1 cellular context compared by ENCODE assay signal in the genomic region with DNA sequence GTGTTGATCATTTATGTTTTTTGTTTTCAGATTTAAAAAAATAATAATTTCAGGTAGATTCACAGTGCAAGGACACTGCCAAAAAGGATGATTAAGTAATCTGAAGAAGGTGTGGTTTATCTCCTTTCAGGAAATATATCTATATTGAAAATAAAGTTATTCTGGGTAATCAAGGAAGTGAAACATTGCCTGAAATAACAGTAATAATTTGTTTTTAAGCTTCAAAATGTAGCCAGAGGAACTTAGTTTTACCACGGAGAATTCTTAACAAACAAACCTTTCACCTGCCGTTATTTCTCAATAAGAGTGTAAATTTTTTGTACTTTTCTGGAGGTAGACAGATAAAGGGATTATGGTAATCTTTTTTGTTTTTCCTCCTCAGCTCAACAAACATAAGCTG.
TF ChIP-seq lines count a peak whose summit lies in the region.

No MANE protein-coding gene starts in this region.

TF ChIP-seq in GM12878, 131 proteins besides CTCF, POLR2A, EP300 and RAD21:
- TF ChIP-seq, protein P1, sequence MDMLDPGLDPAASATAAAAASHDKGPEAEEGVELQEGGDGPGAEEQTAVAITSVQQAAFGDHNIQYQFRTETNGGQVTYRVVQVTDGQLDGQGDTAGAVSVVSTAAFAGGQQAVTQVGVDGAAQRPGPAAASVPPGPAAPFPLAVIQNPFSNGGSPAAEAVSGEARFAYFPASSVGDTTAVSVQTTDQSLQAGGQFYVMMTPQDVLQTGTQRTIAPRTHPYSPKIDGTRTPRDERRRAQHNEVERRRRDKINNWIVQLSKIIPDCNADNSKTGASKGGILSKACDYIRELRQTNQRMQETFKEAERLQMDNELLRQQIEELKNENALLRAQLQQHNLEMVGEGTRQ (IDR thresholded peaks at IDR 0.05; ENCODE audit: borderline replicate concordance, low read depth, low read length): no peak
- TF ChIP-seq, protein P2, sequence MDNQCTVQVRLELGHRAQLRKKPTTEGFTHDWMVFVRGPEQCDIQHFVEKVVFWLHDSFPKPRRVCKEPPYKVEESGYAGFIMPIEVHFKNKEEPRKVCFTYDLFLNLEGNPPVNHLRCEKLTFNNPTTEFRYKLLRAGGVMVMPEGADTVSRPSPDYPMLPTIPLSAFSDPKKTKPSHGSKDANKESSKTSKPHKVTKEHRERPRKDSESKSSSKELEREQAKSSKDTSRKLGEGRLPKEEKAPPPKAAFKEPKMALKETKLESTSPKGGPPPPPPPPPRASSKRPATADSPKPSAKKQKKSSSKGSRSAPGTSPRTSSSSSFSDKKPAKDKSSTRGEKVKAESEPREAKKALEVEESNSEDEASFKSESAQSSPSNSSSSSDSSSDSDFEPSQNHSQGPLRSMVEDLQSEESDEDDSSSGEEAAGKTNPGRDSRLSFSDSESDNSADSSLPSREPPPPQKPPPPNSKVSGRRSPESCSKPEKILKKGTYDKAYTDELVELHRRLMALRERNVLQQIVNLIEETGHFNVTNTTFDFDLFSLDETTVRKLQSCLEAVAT (IDR thresholded peaks at IDR 0.05): no peak
- TF ChIP-seq, protein P3, sequence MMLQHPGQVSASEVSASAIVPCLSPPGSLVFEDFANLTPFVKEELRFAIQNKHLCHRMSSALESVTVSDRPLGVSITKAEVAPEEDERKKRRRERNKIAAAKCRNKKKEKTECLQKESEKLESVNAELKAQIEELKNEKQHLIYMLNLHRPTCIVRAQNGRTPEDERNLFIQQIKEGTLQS (IDR thresholded peaks at IDR 0.05; ENCODE audit: borderline replicate concordance, extremely low read depth, low read depth, low read length): no peak
- TF ChIP-seq KLF5 (IDR thresholded peaks at IDR 0.05; ENCODE audit: partially characterized antibody) (no peak), ATF7 (IDR thresholded peaks at IDR 0.05; ENCODE audit: low read depth) (no peak), MEF2B (IDR thresholded peaks at IDR 0.05; ENCODE audit: partially characterized antibody, poor library complexity, severe bottlenecking) (peak; percentile 31), SREBF2 (IDR thresholded peaks at IDR 0.05; ENCODE audit: low read length) (no peak), RB1 (IDR thresholded peaks at IDR 0.05; ENCODE audit: borderline replicate concordance) (no peak), CBX3 (IDR thresholded peaks at IDR 0.05; ENCODE audit: borderline replicate concordance, low read depth) (no peak), IKZF1 (conservative IDR thresholded peaks at IDR 0.05) (no peak), RELA (IDR thresholded peaks at IDR 0.05; ENCODE audit: borderline replicate concordance, partially characterized antibody) (no peak), HDGF (IDR thresholded peaks at IDR 0.05) (no peak), NFXL1 (IDR thresholded peaks at IDR 0.05; ENCODE audit: borderline replicate concordance) (no peak), ZNF384 (IDR thresholded peaks at IDR 0.05; ENCODE audit: borderline replicate concordance, low read depth, low read length) (no peak), SPI1 (IDR thresholded peaks at IDR 0.05; ENCODE audit: borderline replicate concordance, insufficient read depth, low read depth, low read length) (no peak), NFIC (IDR thresholded peaks at IDR 0.05; ENCODE audit: low read depth, low read length) (peak; percentile 32; the same call in 1 of the 2 replicates), RUNX3 (IDR thresholded peaks at IDR 0.05; ENCODE audit: low read length) (peak; percentile 14; the same call in 1 of the 2 replicates), RFX5 (IDR thresholded peaks at IDR 0.05; ENCODE audit: low read depth, low read length) (no peak), MEF2A (IDR thresholded peaks at IDR 0.05; ENCODE audit: insufficient read depth, low read depth, low read length) (0 out of 2 replicates have a peak, but pooled peaks have one; percentile 38)
- TF ChIP-seq, protein P4, sequence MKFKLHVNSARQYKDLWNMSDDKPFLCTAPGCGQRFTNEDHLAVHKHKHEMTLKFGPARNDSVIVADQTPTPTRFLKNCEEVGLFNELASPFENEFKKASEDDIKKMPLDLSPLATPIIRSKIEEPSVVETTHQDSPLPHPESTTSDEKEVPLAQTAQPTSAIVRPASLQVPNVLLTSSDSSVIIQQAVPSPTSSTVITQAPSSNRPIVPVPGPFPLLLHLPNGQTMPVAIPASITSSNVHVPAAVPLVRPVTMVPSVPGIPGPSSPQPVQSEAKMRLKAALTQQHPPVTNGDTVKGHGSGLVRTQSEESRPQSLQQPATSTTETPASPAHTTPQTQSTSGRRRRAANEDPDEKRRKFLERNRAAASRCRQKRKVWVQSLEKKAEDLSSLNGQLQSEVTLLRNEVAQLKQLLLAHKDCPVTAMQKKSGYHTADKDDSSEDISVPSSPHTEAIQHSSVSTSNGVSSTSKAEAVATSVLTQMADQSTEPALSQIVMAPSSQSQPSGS (IDR thresholded peaks at IDR 0.05; ENCODE audit: low read length): 0 out of 2 replicates have a peak, but pooled peaks have one; percentile 19
- TF ChIP-seq, protein P5, sequence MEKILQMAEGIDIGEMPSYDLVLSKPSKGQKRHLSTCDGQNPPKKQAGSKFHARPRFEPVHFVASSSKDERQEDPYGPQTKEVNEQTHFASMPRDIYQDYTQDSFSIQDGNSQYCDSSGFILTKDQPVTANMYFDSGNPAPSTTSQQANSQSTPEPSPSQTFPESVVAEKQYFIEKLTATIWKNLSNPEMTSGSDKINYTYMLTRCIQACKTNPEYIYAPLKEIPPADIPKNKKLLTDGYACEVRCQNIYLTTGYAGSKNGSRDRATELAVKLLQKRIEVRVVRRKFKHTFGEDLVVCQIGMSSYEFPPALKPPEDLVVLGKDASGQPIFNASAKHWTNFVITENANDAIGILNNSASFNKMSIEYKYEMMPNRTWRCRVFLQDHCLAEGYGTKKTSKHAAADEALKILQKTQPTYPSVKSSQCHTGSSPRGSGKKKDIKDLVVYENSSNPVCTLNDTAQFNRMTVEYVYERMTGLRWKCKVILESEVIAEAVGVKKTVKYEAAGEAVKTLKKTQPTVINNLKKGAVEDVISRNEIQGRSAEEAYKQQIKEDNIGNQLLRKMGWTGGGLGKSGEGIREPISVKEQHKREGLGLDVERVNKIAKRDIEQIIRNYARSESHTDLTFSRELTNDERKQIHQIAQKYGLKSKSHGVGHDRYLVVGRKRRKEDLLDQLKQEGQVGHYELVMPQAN (conservative IDR thresholded peaks at IDR 0.05): no peak
- TF ChIP-seq, protein P6, sequence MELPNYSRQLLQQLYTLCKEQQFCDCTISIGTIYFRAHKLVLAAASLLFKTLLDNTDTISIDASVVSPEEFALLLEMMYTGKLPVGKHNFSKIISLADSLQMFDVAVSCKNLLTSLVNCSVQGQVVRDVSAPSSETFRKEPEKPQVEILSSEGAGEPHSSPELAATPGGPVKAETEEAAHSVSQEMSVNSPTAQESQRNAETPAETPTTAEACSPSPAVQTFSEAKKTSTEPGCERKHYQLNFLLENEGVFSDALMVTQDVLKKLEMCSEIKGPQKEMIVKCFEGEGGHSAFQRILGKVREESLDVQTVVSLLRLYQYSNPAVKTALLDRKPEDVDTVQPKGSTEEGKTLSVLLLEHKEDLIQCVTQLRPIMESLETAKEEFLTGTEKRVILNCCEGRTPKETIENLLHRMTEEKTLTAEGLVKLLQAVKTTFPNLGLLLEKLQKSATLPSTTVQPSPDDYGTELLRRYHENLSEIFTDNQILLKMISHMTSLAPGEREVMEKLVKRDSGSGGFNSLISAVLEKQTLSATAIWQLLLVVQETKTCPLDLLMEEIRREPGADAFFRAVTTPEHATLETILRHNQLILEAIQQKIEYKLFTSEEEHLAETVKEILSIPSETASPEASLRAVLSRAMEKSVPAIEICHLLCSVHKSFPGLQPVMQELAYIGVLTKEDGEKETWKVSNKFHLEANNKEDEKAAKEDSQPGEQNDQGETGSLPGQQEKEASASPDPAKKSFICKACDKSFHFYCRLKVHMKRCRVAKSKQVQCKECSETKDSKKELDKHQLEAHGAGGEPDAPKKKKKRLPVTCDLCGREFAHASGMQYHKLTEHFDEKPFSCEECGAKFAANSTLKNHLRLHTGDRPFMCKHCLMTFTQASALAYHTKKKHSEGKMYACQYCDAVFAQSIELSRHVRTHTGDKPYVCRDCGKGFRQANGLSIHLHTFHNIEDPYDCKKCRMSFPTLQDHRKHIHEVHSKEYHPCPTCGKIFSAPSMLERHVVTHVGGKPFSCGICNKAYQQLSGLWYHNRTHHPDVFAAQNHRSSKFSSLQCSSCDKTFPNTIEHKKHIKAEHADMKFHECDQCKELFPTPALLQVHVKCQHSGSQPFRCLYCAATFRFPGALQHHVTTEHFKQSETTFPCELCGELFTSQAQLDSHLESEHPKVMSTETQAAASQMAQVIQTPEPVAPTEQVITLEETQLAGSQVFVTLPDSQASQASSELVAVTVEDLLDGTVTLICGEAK (IDR thresholded peaks at IDR 0.05; ENCODE audit: borderline replicate concordance): peak; percentile 34; the same call in 1 of the 2 replicates
